21 cellular contexts compared by ENCODE assay signal in genomic region chr2:129882476-129882875, GRCh38.
"Had no signal": no experiment of that assay in that cellular context is flagged by ENCODE, and none has a peak within 500 bp of the region (broad histone marks: within the 10 kb centered on the region; RNA-seq: fewer than 3 reads in every experiment).

No MANE protein-coding gene starts in this region.

- H3K4me2 ChIP-seq: KMS-11 had no signal

- H3K36me3 ChIP-seq: SJSA1 had no signal

- H3K9ac ChIP-seq: KMS-11 had no signal

- H3K27ac ChIP-seq: KMS-11, SJSA1, SK-N-MC had no signal

- H3K27me3 ChIP-seq: SJSA1 had no signal

- DNase-seq: IMR-90, Kasumi-1, MM.1S, NCI-H1092 treated with DMSO at 0.1 percent for 48 hours, NCI-H1436, NCI-H2081 treated with DMSO at 0.1 percent for 48 hours, NCI-H2171, NCI-H226, NCI-H446, NCI-H510A, NCI-H524 treated with DMSO at 0.1 percent for 48 hours, NCI-H69, NCI-H774, Right ventricle myocardium superior, RPMI8226, SIG-M5 had no signal

- FAIRE-seq: HepG2, RCC 7860 had no signal

- H3K9me3 ChIP-seq: SJSA1 had no signal

- H3K4me1 ChIP-seq: SJSA1 had no signal

- ATAC-seq: HepG2 had no signal

- H3K4me3 ChIP-seq: SJSA1, SK-N-MC had no signal
